Comparison of ENCODE assay signal across 8 cellular contexts in the genomic region with DNA sequence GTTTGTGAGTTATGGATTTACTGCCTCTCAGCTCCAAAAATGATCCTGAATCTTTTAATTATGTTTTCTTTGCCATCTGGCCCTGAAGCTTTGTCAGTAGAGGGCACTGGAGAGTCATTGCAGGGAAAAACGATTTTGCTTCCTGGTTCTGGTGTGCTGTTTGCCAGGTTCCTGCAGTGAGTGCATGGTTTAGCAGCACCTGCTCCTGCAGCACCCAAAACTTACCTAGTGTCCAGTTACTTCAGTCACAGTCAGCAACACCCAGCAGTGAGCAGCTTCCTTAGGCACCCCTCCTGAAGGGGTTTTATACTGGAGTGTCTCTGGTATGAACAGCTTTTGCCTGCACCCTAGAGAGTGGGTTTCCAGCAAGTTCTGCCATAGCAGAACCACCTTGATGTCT. TPM values are rescaled to one million over a fixed set of nuclear protein-coding genes. Genes with fewer than 3 reads are reported as not detected.
A peak's percentile ranks its signal among the peaks of the same experiment; 100 is the strongest.
DNase-seq lines count a peak whose midpoint lies in the region; ATAC-seq and TF ChIP-seq lines count a peak whose summit lies in the region.

No MANE protein-coding gene starts in this region.

- DNase-seq in C1 segment of cervical spinal cord (lab: John Stamatoyannopoulos, UW) (peak in 8 of 14 donors; percentile 3 to 81 (median 14)), HCT116 (ENCODE audit: low read depth, low spot score) (no peak), NCI-H510A (lab: John Stamatoyannopoulos, UW) (peak; percentile 39), endodermal cell (peak; percentile 80), myocyte (ENCODE audit: low read depth) (peak; percentile 69)
- peak; percentile 37 for DNase-seq in activated CD4-positive, alpha-beta T cell treated with anti-CD3 and anti-CD28 coated beads, Interleukin-2, amount 50 U/mL, for 1 hour

- CTCF ChIA-PET in HCT116 (lab: Charles Lee): interaction anchor here (0.6 to 1.5 kb wide), 17 partner anchors 9 to 234 kb away, joined by 3 to 17 read pairs (median 4); partner anchors contain the start of gene TRIM39

- no peaks in the 10 kb centered on the region for H3K36me3 Mint-ChIP-seq in endodermal cell (ENCODE audit: low read depth)

- RAD21 ChIA-PET in HCT116 (lab: Charles Lee; ENCODE audit: low non-redundant PET in 1 of 2, low total read pairs in 2 of 2, uncharacterized antibody in 2 of 2, unreplicated experiment in 2 of 2): interaction anchor here in 1 of 2 experiments (0.9 kb wide), 1 partner anchor 179 kb away, joined by 3 read pairs; no protein-coding TSS in a partner anchor

- H3K4me1 Mint-ChIP-seq in endodermal cell: peaks cover 3% of the 10 kb centered on the region

- H2AFZ ChIP-seq in HCT116 (ENCODE audit: low read depth, low read length, poor library complexity, severe bottlenecking): no peak overlapping the region

- H3K9me3 ChIP-seq in HCT116 (ENCODE audit: control insufficient read depth in 1 of 2, insufficient read depth in 1 of 2, low read depth in 1 of 2, low read length in 2 of 2) (peaks cover 5 to 7% of the 10 kb centered on the region in 2 experiments; a peak in 1 of 4 replicates), endodermal cell (ENCODE audit: control insufficient read depth, low read length) (peaks cover 19% of the 10 kb centered on the region)

- TF ChIP-seq RAD21 in HCT116 (IDR thresholded peaks at IDR 0.05; ENCODE audit: low read depth): peak; percentile 75

- ATAC-seq in HCT116 (peak; percentile 68), GM19467 (IDR thresholded peaks at IDR 0.05; ENCODE audit: unreplicated experiment) (no peak), HG03139 (IDR thresholded peaks at IDR 0.05; ENCODE audit: unreplicated experiment) (no peak)

- H3K27ac Mint-ChIP-seq in endodermal cell: no peak overlapping the region

- WGBS in endodermal cell (ENCODE audit: insufficient coverage in 1 of 2, insufficient read length in 1 of 2), 2 experiments: 0 to 8% methylated on average over 1 of the region's 1 CpG

- no peak overlapping the region for H3K4me2 ChIP-seq in HCT116 (ENCODE audit: low read length)

- H3K79me2 ChIP-seq in HCT116 (ENCODE audit: insufficient read depth, low read length): no peaks in the 10 kb centered on the region

- peaks cover 27% of the 10 kb centered on the region for H3K9me3 Mint-ChIP-seq in endodermal cell

- H3K36me3 ChIP-seq in HCT116 (ENCODE audit: control insufficient read depth in 1 of 2, insufficient read depth in 2 of 2, low read length in 2 of 2): no peaks in the 10 kb centered on the region
- H3K36me3 ChIP-seq in endodermal cell (ENCODE audit: control insufficient read depth, insufficient read depth, low read length): no peaks in the 10 kb centered on the region

- TF ChIP-seq CTCF in HCT116 (IDR thresholded peaks at IDR 0.05 in 2 of 3, conservative IDR thresholded peaks at IDR 0.05 in 1 of 3; ENCODE audit: borderline replicate concordance in 1 of 3, insufficient read depth in 1 of 3, low read depth in 2 of 3, low read length in 2 of 3) (peak; percentile 75 to 88 (median 87); a peak in 5 of 6 replicates), endodermal cell (conservative IDR thresholded peaks at IDR 0.05) (peak; percentile 88)

- H3K9me2 ChIP-seq in HCT116 (ENCODE audit: insufficient read depth): no peaks in the 10 kb centered on the region

- no peak overlapping the region for H3K4me3 ChIP-seq in HCT116 (replicated peaks in 1 of 2; ENCODE audit: low read depth in 1 of 2, low read length in 2 of 2)
- no peak overlapping the region for H3K4me3 ChIP-seq in endodermal cell (ENCODE audit: low read length)

- H3K27me3 ChIP-seq in HCT116 (ENCODE audit: insufficient read depth, low read length) (no peaks in the 10 kb centered on the region), endodermal cell (ENCODE audit: control insufficient read depth, insufficient read depth, low read length, poor library complexity, severe bottlenecking) (no peaks in the 10 kb centered on the region)

- TF ChIP-seq POLR2A in HCT116 (IDR thresholded peaks at IDR 0.05; ENCODE audit: borderline replicate concordance, extremely low read depth, insufficient read depth, insufficient read length): no peak

- no peak overlapping the region for H3K4me3 Mint-ChIP-seq in endodermal cell

- H3K9ac ChIP-seq in HCT116 (ENCODE audit: low read length) (no peak overlapping the region), endodermal cell (ENCODE audit: extremely low read depth, low read length, poor library complexity, severe bottlenecking) (no peak overlapping the region)

- POLR2A ChIA-PET in HCT116 (lab: Charles Lee): interaction anchor here (1.3 kb wide), 1 partner anchor 116 kb away, joined by 7 read pairs; no protein-coding TSS in a partner anchor

- no TSS peak for BruUV-seq in HCT116 (replicated peaks; lab: Mats Ljungman, UMichigan)

- H3K27ac ChIP-seq in HCT116 (ENCODE audit: low read depth, low read length): no peak overlapping the region
- H3K27ac ChIP-seq in endodermal cell (ENCODE audit: low read depth, low read length): no peak overlapping the region

- no peaks in the 10 kb centered on the region for H4K20me1 ChIP-seq in HCT116 (ENCODE audit: insufficient read depth)

- H3K4me1 ChIP-seq in HCT116 (ENCODE audit: control insufficient read depth in 1 of 2, insufficient read depth in 2 of 2, low read length in 2 of 2) (peaks cover 0 to 8% of the 10 kb centered on the region in 2 experiments; a peak in 2 of 4 replicates), endodermal cell (ENCODE audit: control insufficient read depth, insufficient read depth, low read length) (no peaks in the 10 kb centered on the region)

- intact Hi-C loops in HCT116 (cut with micrococcal nuclease): loop anchor here (5.0 kb wide), 2 partner anchors 178 to 233 kb away; no protein-coding TSS in a partner anchor

- H3K27me3 Mint-ChIP-seq in endodermal cell (ENCODE audit: insufficient read depth): peaks cover 5% of the 10 kb centered on the region

TF ChIP-seq in HCT116, 20 proteins besides CTCF, POLR2A, EP300 and RAD21 (continues in another document):
- no peak for TF ChIP-seq SIN3A (IDR thresholded peaks at IDR 0.05; ENCODE audit: low read depth)
- no peak for TF ChIP-seq ZNF274 (IDR thresholded peaks at IDR 0.05; ENCODE audit: low read depth, low read length)
- TF ChIP-seq CBX3 (IDR thresholded peaks at IDR 0.05; ENCODE audit: low read depth): no peak
- no peak for TF ChIP-seq YY1 (IDR thresholded peaks at IDR 0.05; ENCODE audit: extremely low read depth, insufficient replicate concordance, low read depth, low read length)
- TF ChIP-seq TCF7L2 (IDR thresholded peaks at IDR 0.05; ENCODE audit: borderline replicate concordance, extremely low read depth, insufficient read depth, insufficient read length): no peak
- TF ChIP-seq SRF (IDR thresholded peaks at IDR 0.05; ENCODE audit: low read depth): no peak
- no peak for TF ChIP-seq FOSL1 (IDR thresholded peaks at IDR 0.05; ENCODE audit: low read depth)
- no peak for TF ChIP-seq CEBPB (IDR thresholded peaks at IDR 0.05; ENCODE audit: low read depth)
- TF ChIP-seq EZH2phosphoT487 (IDR thresholded peaks at IDR 0.05; ENCODE audit: borderline replicate concordance): no peak
- no peak for TF ChIP-seq SP1 (IDR thresholded peaks at IDR 0.05; ENCODE audit: low read depth)
- TF ChIP-seq JUND (IDR thresholded peaks at IDR 0.05): no peak
- TF ChIP-seq, protein P1, sequence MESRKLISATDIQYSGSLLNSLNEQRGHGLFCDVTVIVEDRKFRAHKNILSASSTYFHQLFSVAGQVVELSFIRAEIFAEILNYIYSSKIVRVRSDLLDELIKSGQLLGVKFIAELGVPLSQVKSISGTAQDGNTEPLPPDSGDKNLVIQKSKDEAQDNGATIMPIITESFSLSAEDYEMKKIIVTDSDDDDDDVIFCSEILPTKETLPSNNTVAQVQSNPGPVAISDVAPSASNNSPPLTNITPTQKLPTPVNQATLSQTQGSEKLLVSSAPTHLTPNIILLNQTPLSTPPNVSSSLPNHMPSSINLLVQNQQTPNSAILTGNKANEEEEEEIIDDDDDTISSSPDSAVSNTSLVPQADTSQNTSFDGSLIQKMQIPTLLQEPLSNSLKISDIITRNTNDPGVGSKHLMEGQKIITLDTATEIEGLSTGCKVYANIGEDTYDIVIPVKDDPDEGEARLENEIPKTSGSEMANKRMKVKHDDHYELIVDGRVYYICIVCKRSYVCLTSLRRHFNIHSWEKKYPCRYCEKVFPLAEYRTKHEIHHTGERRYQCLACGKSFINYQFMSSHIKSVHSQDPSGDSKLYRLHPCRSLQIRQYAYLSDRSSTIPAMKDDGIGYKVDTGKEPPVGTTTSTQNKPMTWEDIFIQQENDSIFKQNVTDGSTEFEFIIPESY (IDR thresholded peaks at IDR 0.05; ENCODE audit: extremely low read depth, insufficient replicate concordance, low read length): no peak
- TF ChIP-seq MAX (IDR thresholded peaks at IDR 0.05): no peak
- TF ChIP-seq POLR2AphosphoS5 (IDR thresholded peaks at IDR 0.05; ENCODE audit: low read depth, low read length): no peak
- TF ChIP-seq EGR1 (IDR thresholded peaks at IDR 0.05; ENCODE audit: low read depth): no peak

RNA-seq across cellular contexts. Expression of gene TRIM26, which starts 6.0 kb away (rescaled TPM):
- total RNA-seq in HCT116 (2021; ENCODE audit: unreplicated experiment): 32.2 TPM
- 26.2 and 27.9 TPM in 2 replicates for polyA plus RNA-seq in HCT116 (2012)
- total RNA-seq in endodermal cell: 10 to 100 TPM; 29.3 to 35.3 TPM
- 22.2 TPM for polyA plus RNA-seq in endodermal cell (2013, experiment 1 of 2)
- 21.4 TPM for polyA plus RNA-seq in endodermal cell (2013, experiment 2 of 2)
- 13.7 and 22.4 TPM in 2 replicates for total RNA-seq in myocyte
- polyA plus RNA-seq in myocyte (2012): 26.9 TPM

RNA-seq across cellular contexts. Expression of gene TRIM15, which starts 55.9 kb away (rescaled TPM):
- total RNA-seq in HCT116 (2021; ENCODE audit: unreplicated experiment) (6.5 TPM), endodermal cell (not detected), myocyte (not detected in 2 replicates)
- polyA plus RNA-seq in HCT116 (2012): 3.1 and 5.2 TPM in 2 replicates
- polyA plus RNA-seq in endodermal cell (2013, experiment 1 of 2): not detected
- not detected for polyA plus RNA-seq in endodermal cell (2013, experiment 2 of 2)
- polyA plus RNA-seq in myocyte (2012): not detected

RNA-seq across cellular contexts. Expression of gene TRIM10, which starts 58.2 kb away (rescaled TPM):
- total RNA-seq in HCT116 (2021; ENCODE audit: unreplicated experiment) (0.98 TPM), endodermal cell (not detected), myocyte (not detected in 2 replicates)
- 0.42 and 0.75 TPM in 2 replicates for polyA plus RNA-seq in HCT116 (2012)
- polyA plus RNA-seq in endodermal cell (2013, experiment 1 of 2): not detected
- polyA plus RNA-seq in endodermal cell (2013, experiment 2 of 2): not detected
- not detected for polyA plus RNA-seq in myocyte (2012)
